In the genomic region with DNA sequence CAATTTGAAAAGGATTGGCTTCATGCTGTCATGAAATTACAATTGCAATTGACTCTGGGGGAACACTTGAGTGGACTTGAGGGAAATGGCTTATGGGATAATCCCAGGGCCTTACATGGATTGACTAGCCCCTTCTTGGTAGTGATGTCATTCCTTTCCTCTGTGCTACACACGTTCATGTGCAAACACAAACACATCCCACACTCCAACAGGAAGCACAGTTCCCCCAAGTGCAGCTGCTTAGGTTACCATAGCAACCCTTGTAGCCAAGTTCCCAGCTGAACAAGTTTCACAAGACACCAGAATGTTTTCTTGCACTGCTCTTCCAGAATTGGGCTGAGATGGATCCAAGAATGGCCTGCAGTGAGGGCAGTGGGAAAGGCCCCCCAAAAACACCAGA, we compare ENCODE assay signal across 11 cellular contexts.
DNase-seq lines count a peak whose midpoint lies in the region; ATAC-seq and TF ChIP-seq lines count a peak whose summit lies in the region.
"Had no signal": no experiment of that assay in that cellular context is flagged by ENCODE, and none has a peak within 500 bp of the region (broad histone marks: within the 10 kb centered on the region; RNA-seq: fewer than 3 reads in every experiment).

No MANE protein-coding gene starts in this region.

- H3K9me3 ChIP-seq in smooth muscle cell (replicated peaks; ENCODE audit: low read depth) (no peaks in the 10 kb centered on the region), A673 (ENCODE audit: low read depth, low read length, poor library complexity, severe bottlenecking) (no peaks in the 10 kb centered on the region)

- no peaks in the 10 kb centered on the region for H3K79me2 ChIP-seq in smooth muscle cell (ENCODE audit: low read depth)

- intact Hi-C loops in A673 (cut with micrococcal nuclease; ENCODE audit: unreplicated experiment): no loop called here

- H3K9ac ChIP-seq in smooth muscle cell (ENCODE audit: low read depth): no peak overlapping the region

- H3F3A ChIP-seq in smooth muscle cell (ENCODE audit: low read depth): no peaks in the 10 kb centered on the region

- no peak overlapping the region for H3K4me3 Mint-ChIP-seq in activated CD4-positive, alpha-beta memory T cell treated with anti-CD3 and anti-CD28 coated beads, Interleukin-2, amount 10 ng/mL, durations not matched to agents 7 days and 5 days
- H3K4me3 Mint-ChIP-seq: endodermal cell had no signal

- no peak for ATAC-seq in GM18858 (IDR thresholded peaks at IDR 0.05; ENCODE audit: unreplicated experiment)

- H3K9me3 Mint-ChIP-seq in activated CD4-positive, alpha-beta memory T cell treated with anti-CD3 and anti-CD28 coated beads, Interleukin-2, amount 10 ng/mL, durations not matched to agents 7 days and 5 days: no peaks in the 10 kb centered on the region
- H3K9me3 Mint-ChIP-seq: endodermal cell had no signal

- H4K20me1 ChIP-seq in smooth muscle cell (ENCODE audit: low read depth): no peaks in the 10 kb centered on the region

- H3K27me3 ChIP-seq in smooth muscle cell (ENCODE audit: low read depth) (no peaks in the 10 kb centered on the region), A673 (replicated peaks; ENCODE audit: insufficient read depth, low read depth, low read length, poor library complexity) (no peaks in the 10 kb centered on the region)

- peaks cover 8% of the 10 kb centered on the region for H3K4me1 ChIP-seq in smooth muscle cell (ENCODE audit: low read depth)
- no peaks in the 10 kb centered on the region for H3K4me1 ChIP-seq in A673 (ENCODE audit: insufficient read depth, low read length, poor library complexity, severe bottlenecking)

- DNase-seq in NCI-H510A treated with DMSO at 0.1 percent for 48 hours (lab: John Stamatoyannopoulos, UW): peak; percentile 30
- DNase-seq in NCI-H510A (lab: John Stamatoyannopoulos, UW): no peak
- DNase-seq in amygdala (lab: John Stamatoyannopoulos, UW): peak in 36 of 56 donors; percentile 3 to 70 (median 28)
- DNase-seq in inferior parietal cortex (ENCODE audit: extremely low spot score): peak; percentile 63
- no peak for DNase-seq in smooth muscle cell (lab: John Stamatoyannopoulos, UW; ENCODE audit: unreplicated experiment)
- DNase-seq in A673 (ENCODE audit: low spot score): no peak
- no peak for DNase-seq in activated CD4-positive, alpha-beta memory T cell treated with anti-CD3 and anti-CD28 coated beads, Interleukin-2, amount 10 ng/mL, durations not matched to agents 7 days and 5 days
- DNase-seq: endodermal cell, NCI-H2081 treated with DMSO at 0.1 percent for 48 hours, T-helper 9 cell had no signal

- H3K27ac ChIP-seq in smooth muscle cell (ENCODE audit: low read depth) (peak overlapping the region; percentile 44), A673 (ENCODE audit: low read depth, low read length, poor library complexity, severe bottlenecking) (no peak overlapping the region)

- POLR2A ChIA-PET in A673 (lab: Charles Lee; ENCODE audit: low non-redundant PET): no interaction called here
- POLR2A ChIA-PET in activated CD4-positive, alpha-beta memory T cell treated with anti-CD3 and anti-CD28 coated beads, Interleukin-2, amount 10 ng/mL, durations not matched to agents 7 days and 5 days (lab: Charles Lee): no interaction called here

- TF ChIP-seq CTCF in smooth muscle cell (IDR thresholded peaks at IDR 0.05; ENCODE audit: borderline replicate concordance, insufficient read depth, poor library complexity, severe bottlenecking) (no peak), A673 (conservative IDR thresholded peaks at IDR 0.05; ENCODE audit: low read depth, low read length) (no peak)

- WGBS in smooth muscle cell (ENCODE audit: low lambda C conversion rate): 5% methylated on average over 1 of the region's 1 CpG

- CTCF ChIA-PET in A673 (lab: Charles Lee): no interaction called here
- CTCF ChIA-PET in activated CD4-positive, alpha-beta memory T cell treated with anti-CD3 and anti-CD28 coated beads, Interleukin-2, amount 10 ng/mL, durations not matched to agents 7 days and 5 days (lab: Charles Lee): no interaction called here

- H3K36me3 Mint-ChIP-seq in activated CD4-positive, alpha-beta memory T cell treated with anti-CD3 and anti-CD28 coated beads, Interleukin-2, amount 10 ng/mL, durations not matched to agents 7 days and 5 days (ENCODE audit: low read depth): no peaks in the 10 kb centered on the region

- no peak overlapping the region for H3K4me3 ChIP-seq in smooth muscle cell
- no peak overlapping the region for H3K4me3 ChIP-seq in A673 (ENCODE audit: low read depth, low read length, poor library complexity, severe bottlenecking)

- H2AFZ ChIP-seq in smooth muscle cell (ENCODE audit: low read depth): no peak overlapping the region

- H3K4me2 ChIP-seq in smooth muscle cell: peak overlapping the region; percentile 40

- H3K27ac Mint-ChIP-seq in activated CD4-positive, alpha-beta memory T cell treated with anti-CD3 and anti-CD28 coated beads, Interleukin-2, amount 10 ng/mL, durations not matched to agents 7 days and 5 days: no peak overlapping the region
- H3K27ac Mint-ChIP-seq: endodermal cell had no signal

- no TSS peak for BruUV-seq in A673 (replicated peaks; lab: Mats Ljungman, UMichigan)

- no peaks in the 10 kb centered on the region for H3K36me3 ChIP-seq in smooth muscle cell (ENCODE audit: low read depth)
- no peaks in the 10 kb centered on the region for H3K36me3 ChIP-seq in A673 (ENCODE audit: insufficient read depth, low read length, poor library complexity, severe bottlenecking)

- H3K4me1 Mint-ChIP-seq in activated CD4-positive, alpha-beta memory T cell treated with anti-CD3 and anti-CD28 coated beads, Interleukin-2, amount 10 ng/mL, durations not matched to agents 7 days and 5 days: no peaks in the 10 kb centered on the region

- H3K27me3 Mint-ChIP-seq in activated CD4-positive, alpha-beta memory T cell treated with anti-CD3 and anti-CD28 coated beads, Interleukin-2, amount 10 ng/mL, durations not matched to agents 7 days and 5 days: peaks cover under 1% of the 10 kb centered on the region

Comparison
In these comparisons a context has a peak if more than half of its experiments do, and no peak if none do; other contexts are left out.
1. DNase-seq: peak in NCI-H510A treated with DMSO at 0.1 percent for 48 hours (single experiment), amygdala (36 of 56) and inferior parietal cortex (single experiment); none in NCI-H510A (single experiment), smooth muscle cell (single experiment), A673 (single experiment) and activated CD4-positive, alpha-beta memory T cell treated with anti-CD3 and anti-CD28 coated beads, Interleukin-2, amount 10 ng/mL, durations not matched to agents 7 days and 5 days (single experiment).